Comparison of ENCODE assay signal across 8 cellular contexts in genomic region chrX:102712216-102712966, GRCh38. TPM values are rescaled to one million over a fixed set of nuclear protein-coding genes. Genes with fewer than 3 reads are reported as not detected.
A peak's percentile ranks its signal among the peaks of the same experiment; 100 is the strongest.
DNase-seq lines count a peak whose midpoint lies in the region; ATAC-seq and TF ChIP-seq lines count a peak whose summit lies in the region.

GPRASP2 (plus strand) TSS chrX:102712448; CDS start chrX:102714870, 2,422 bp downstream.

- no peak for TF ChIP-seq CTCF in omental fat pad (IDR thresholded peaks at IDR 0.05)

- peak; percentile 56 for ATAC-seq in omental fat pad (ENCODE audit: low FRiP score)
- ATAC-seq in HG02623 (IDR thresholded peaks at IDR 0.05; ENCODE audit: unreplicated experiment), result no peak

- intact Hi-C loops in cardiac septum (cut with DNase I), result loop anchor here (5.0 kb wide), 1 partner anchor 60 kb away; the partner anchor contains the start of gene GPRASP1

- DNase-seq in NCI-H1105 treated with DMSO at 0.1 percent for 48 hours (lab: John Stamatoyannopoulos, UW) (peak; percentile 31), NCI-H1105 (lab: John Stamatoyannopoulos, UW) (no peak), NCI-H146 treated with DMSO at 0.1 percent for 48 hours (lab: John Stamatoyannopoulos, UW; ENCODE audit: unreplicated experiment) (peak; percentile 10), amygdala (lab: John Stamatoyannopoulos, UW) (peak in 41 of 56 donors; percentile 0 to 60 (median 22)), cardiac septum (ENCODE audit: low spot score) (no peak), omental fat pad (ENCODE audit: low spot score) (no peak), GM19240 (ENCODE audit: insufficient read length, low spot score) (no peak)

RNA-seq across cellular contexts. Expression of gene GPRASP2, which starts in this region (rescaled TPM):
- total RNA-seq in cardiac septum (17.7 TPM), omental fat pad (10 to 100 TPM in 2 of 4 donors, 1 to 10 TPM in 2; 3.5 to 14.0 (median 10.6) TPM)

Comparison
In these comparisons a context has a peak if more than half of its experiments do, and no peak if none do; other contexts are left out.
1. DNase-seq: peak in NCI-H1105 treated with DMSO at 0.1 percent for 48 hours (single experiment), NCI-H146 treated with DMSO at 0.1 percent for 48 hours (single experiment) and amygdala (41 of 56); none in NCI-H1105 (single experiment), cardiac septum (single experiment), omental fat pad (single experiment) and GM19240 (single experiment).